Comparison of ENCODE assay signal across 5 cellular contexts in genomic region chr1:27384797-27385196, GRCh38. TPM values are rescaled to one million over a fixed set of nuclear protein-coding genes. Genes with fewer than 3 reads are reported as not detected.
"Had no signal": no experiment of that assay in that cellular context is flagged by ENCODE, and none has a peak within 500 bp of the region (broad histone marks: within the 10 kb centered on the region; RNA-seq: fewer than 3 reads in every experiment).

No MANE protein-coding gene starts in this region.

RNA-seq across cellular contexts. Expression of gene CD164L2, which starts 1.7 kb away (rescaled TPM):
- total RNA-seq: HepG2, HT-29, HT1080, IMR-90 had no signal
- polyA plus RNA-seq: HepG2, IgD-negative memory B cell, IMR-90 had no signal

RNA-seq across cellular contexts. Expression of gene FCN3, which starts 10.2 kb away (rescaled TPM):
- total RNA-seq: HepG2, HT-29, HT1080, IMR-90 had no signal
- polyA plus RNA-seq: HepG2, IgD-negative memory B cell, IMR-90 had no signal
